In the genomic region with DNA sequence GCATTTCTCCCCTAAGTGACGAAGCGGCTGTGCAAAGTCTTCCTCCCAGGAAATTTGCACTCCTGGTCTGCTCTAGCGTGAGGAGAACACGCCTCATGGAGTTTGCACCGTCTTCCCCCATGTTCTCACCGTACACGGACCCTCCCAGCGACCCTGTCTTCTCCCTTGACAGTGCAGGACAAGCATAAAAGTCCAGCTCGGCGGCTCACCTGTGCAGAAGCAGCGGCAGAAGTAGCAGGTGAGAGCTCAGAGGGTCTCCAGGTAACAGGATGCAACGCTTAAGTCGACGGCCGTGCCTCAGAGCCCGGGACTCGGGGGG, we compare ENCODE assay signal across 8 cellular contexts. TPM values are rescaled to one million over a fixed set of nuclear protein-coding genes. Genes with fewer than 3 reads are reported as not detected.
DNase-seq lines count a peak whose midpoint lies in the region; ATAC-seq and TF ChIP-seq lines count a peak whose summit lies in the region.

No MANE protein-coding gene starts in this region.

- no peak for TF ChIP-seq CTCF in right atrium auricular region (IDR thresholded peaks at IDR 0.05)

- intact Hi-C loops in Right ventricle myocardium inferior (cut with DNase I): loop anchor here (5.0 kb wide), 1 partner anchor 49 kb away; no protein-coding TSS in a partner anchor
- intact Hi-C loops in cardiac septum (cut with DNase I): no loop called here
- intact Hi-C loops in aorta (cut with DNase I): no loop called here

- no peak for DNase-seq in Right ventricle myocardium inferior (ENCODE audit: missing footprints)
- no peak for DNase-seq in cardiac septum (ENCODE audit: low spot score)
- DNase-seq in right atrium auricular region (ENCODE audit: low spot score): no peak
- no peak for DNase-seq in aorta
- no peak for DNase-seq in NAMALWA (ENCODE audit: low spot score)
- DNase-seq in medulla oblongata (ENCODE audit: extremely low spot score): no peak

- ATAC-seq in Right ventricle myocardium inferior (peak; percentile 49), aorta (ENCODE audit: low FRiP score) (peak; percentile 26), GM18867 (IDR thresholded peaks at IDR 0.05; ENCODE audit: unreplicated experiment) (no peak)

- peak overlapping the region; percentile 17 to 36 for H3K4me3 ChIP-seq in right atrium auricular region
- H3K4me3 ChIP-seq in aorta (ENCODE audit: low read length in 2 of 2): no peak overlapping the region

- WGBS in aorta, 2 donors: 77 to 81% methylated on average over 17 of the region's 17 CpGs

- H3K27ac ChIP-seq in KOPT-K1 (ENCODE audit: low read depth, low read length, poor library complexity, severe bottlenecking) (peak overlapping the region; percentile 94), right atrium auricular region (peak overlapping the region; percentile 2 to 25), aorta (ENCODE audit: low read depth in 1 of 2, low read length in 2 of 2) (no peak overlapping the region)

- H3K36me3 ChIP-seq in KOPT-K1 (ENCODE audit: insufficient read depth, low read length) (peaks cover 15% of the 10 kb centered on the region), right atrium auricular region (no peaks in the 10 kb centered on the region), aorta (ENCODE audit: control insufficient read depth in 1 of 2, insufficient read depth in 2 of 2, low read length in 1 of 2) (no peaks in the 10 kb centered on the region)

- H3K27me3 ChIP-seq in right atrium auricular region (no peaks in the 10 kb centered on the region), aorta (ENCODE audit: control insufficient read depth in 1 of 2, insufficient read depth in 2 of 2, low read length in 1 of 2) (no peaks in the 10 kb centered on the region)

- H3K4me1 ChIP-seq in right atrium auricular region: no peaks in the 10 kb centered on the region
- no peaks in the 10 kb centered on the region for H3K4me1 ChIP-seq in aorta (ENCODE audit: control insufficient read depth in 1 of 2, insufficient read depth in 2 of 2, low read length in 2 of 2)

- H3K9me3 ChIP-seq in KOPT-K1 (ENCODE audit: insufficient read depth, low read length, poor library complexity, severe bottlenecking) (no peaks in the 10 kb centered on the region), right atrium auricular region (no peaks in the 10 kb centered on the region), aorta (ENCODE audit: control insufficient read depth, low read length) (no peaks in the 10 kb centered on the region)

RNA-seq across cellular contexts. Expression of a gene that starts 0.3 kb away (rescaled TPM):
- 1.9 TPM for total RNA-seq in Right ventricle myocardium inferior
- total RNA-seq in cardiac septum: 1.5 TPM
- 1 to 10 TPM in 1 of 2 donors, under 1 TPM in 1; 0.93 to 1.3 TPM for total RNA-seq in right atrium auricular region
- total RNA-seq in aorta: 1 to 10 TPM; 5.0 to 5.5 TPM
- polyA plus RNA-seq in aorta: 1 to 10 TPM in 1 of 2 donors, under 1 TPM in 1; 0.31 to 1.0 TPM

RNA-seq across cellular contexts. Expression of a gene that starts 54.7 kb away (rescaled TPM):
- total RNA-seq in Right ventricle myocardium inferior (13.8 TPM), cardiac septum (19.9 TPM), right atrium auricular region (10 to 100 TPM; 16.0 to 19.3 TPM), aorta (10 to 100 TPM; 33.0 to 53.7 TPM)
- 10 to 100 TPM in 1 of 2 donors, 1 to 10 TPM in 1; 8.3 to 50.4 TPM for polyA plus RNA-seq in aorta

Comparison
In these comparisons a context has a peak if more than half of its experiments do, and no peak if none do; other contexts are left out.
1. H3K27ac ChIP-seq: peak in KOPT-K1 (single experiment) and right atrium auricular region (2 of 2); none in aorta (0 of 2).
2. H3K4me3 ChIP-seq: peak in right atrium auricular region (2 of 2); none in aorta (0 of 2).